ENCODE assay signal across 19 cellular contexts in genomic region chr13:77896977-77897376, GRCh38. TPM values are rescaled to one million over a fixed set of nuclear protein-coding genes. Genes with fewer than 3 reads are reported as not detected.
DNase-seq lines count a peak whose midpoint lies in the region; ATAC-seq, FAIRE-seq and TF ChIP-seq lines count a peak whose summit lies in the region.
"Had no signal": no experiment of that assay in that cellular context is flagged by ENCODE, and none has a peak within 500 bp of the region (broad histone marks: within the 10 kb centered on the region; RNA-seq: fewer than 3 reads in every experiment).

No MANE protein-coding gene starts in this region.

- H3K27ac ChIP-seq in GM23248 (peak overlapping the region; percentile 77), kidney (ENCODE audit: low read depth in 2 of 2, low read length in 2 of 2) (peak overlapping the region; percentile 18 to 78), small intestine (ENCODE audit: low read depth in 1 of 2, low read length in 1 of 2) (peak overlapping the region in 1 of 2 donors; percentile 36)
- H3K27ac ChIP-seq: colonic mucosa, neutrophil, WERI-Rb-1 had no signal

- in situ Hi-C loops in GM23248 (cut with MboI) = no loop called here

- H3F3A ChIP-seq in GM23248 (ENCODE audit: insufficient read depth) = peaks cover 19% of the 10 kb centered on the region

- no peaks in the 10 kb centered on the region for H4K20me1 ChIP-seq in GM23248 (ENCODE audit: insufficient read depth)

- WGBS in GM23248 (ENCODE audit: low coverage in 1 of 2, low lambda C conversion rate in 2 of 2, missing lambda C conversion rate in 2 of 2), 2 experiments = 20 to 34% methylated on average over 2 of the region's 2 CpGs
- 48 to 68% (median 51%) methylated on average over 2 of the region's 2 CpGs for WGBS in small intestine, 3 donors

- H3K4me3 ChIP-seq in GM23248 = peak overlapping the region; percentile 54
- no peak overlapping the region for H3K4me3 ChIP-seq in kidney (ENCODE audit: low read length in 2 of 2)
- no peak overlapping the region for H3K4me3 ChIP-seq in skeletal muscle satellite cell (ENCODE audit: low read length)
- no peak overlapping the region for H3K4me3 ChIP-seq in small intestine (ENCODE audit: low read depth in 1 of 2, low read length in 2 of 2)
- H3K4me3 ChIP-seq: colonic mucosa, spleen had no signal

- H3K9ac ChIP-seq in GM23248 (peak overlapping the region; percentile 57), kidney (ENCODE audit: low read length in 2 of 2) (peak overlapping the region in 1 of 2 donors; percentile 29), skeletal muscle satellite cell (ENCODE audit: low read depth, low read length) (peak overlapping the region; percentile 62)

- no peaks in the 10 kb centered on the region for H3K9me2 ChIP-seq in GM23248 (ENCODE audit: insufficient read depth)

- ATAC-seq in GM19463 (IDR thresholded peaks at IDR 0.05; ENCODE audit: unreplicated experiment) = no peak
- ATAC-seq: activated T-helper 17 cell treated with anti-CD3 and anti-CD28 coated beads, Interleukin-2, amount 50 U/mL, for 72 hours; esophagus mucosa had no signal

- no peaks in the 10 kb centered on the region for H3K79me2 ChIP-seq in GM23248 (ENCODE audit: insufficient read depth)

- H3K36me3 ChIP-seq in GM23248 (ENCODE audit: low read depth) (no peaks in the 10 kb centered on the region), kidney (ENCODE audit: control insufficient read depth in 1 of 2, insufficient read depth in 2 of 2, low read length in 2 of 2) (no peaks in the 10 kb centered on the region), skeletal muscle satellite cell (ENCODE audit: insufficient read depth, low read length) (no peaks in the 10 kb centered on the region), small intestine (ENCODE audit: control insufficient read depth in 2 of 2, insufficient read depth in 2 of 2, low read length in 2 of 2) (no peaks in the 10 kb centered on the region)
- H3K36me3 ChIP-seq: colonic mucosa, neutrophil, spleen, WERI-Rb-1 had no signal

- peak; percentile 70 for DNase-seq in GM23248
- peak; percentile 68 for DNase-seq in dermis blood vessel endothelial cell
- no peak for DNase-seq in kidney
- no peak for DNase-seq in hypothalamus (lab: John Stamatoyannopoulos, UW)
- no peak for DNase-seq in RCC 7860 (ENCODE audit: low spot score)
- no peak for DNase-seq in small intestine
- DNase-seq: colonic mucosa, Karpas-422, mesendoderm, NCI-H1436, NCI-H446, spleen, WERI-Rb-1 had no signal

- no peak for TF ChIP-seq CTCF in kidney (IDR thresholded peaks at IDR 0.05; ENCODE audit: borderline replicate concordance, extremely low read depth, insufficient read depth)

- H3K27me3 ChIP-seq in GM23248 (replicated peaks; ENCODE audit: insufficient read depth) (no peaks in the 10 kb centered on the region), skeletal muscle satellite cell (ENCODE audit: control insufficient read depth, insufficient read depth, low read length) (no peaks in the 10 kb centered on the region), small intestine (ENCODE audit: control insufficient read depth in 2 of 2, insufficient read depth in 2 of 2, low read length in 2 of 2) (no peaks in the 10 kb centered on the region)
- H3K27me3 ChIP-seq: colonic mucosa, neutrophil, spleen had no signal

- peak overlapping the region; percentile 79 for H2AFZ ChIP-seq in GM23248

- H3K4me1 ChIP-seq in GM23248 (ENCODE audit: insufficient read depth) (peaks cover 24% of the 10 kb centered on the region), kidney (ENCODE audit: control insufficient read depth in 1 of 2, insufficient read depth in 1 of 2, low read depth in 1 of 2, low read length in 2 of 2) (peaks cover 0 to 2% of the 10 kb centered on the region in 2 donors), skeletal muscle satellite cell (ENCODE audit: control insufficient read depth, insufficient read depth, low read length) (peaks cover 20% of the 10 kb centered on the region), small intestine (ENCODE audit: control insufficient read depth in 2 of 2, insufficient read depth in 1 of 2, low read depth in 1 of 2, low read length in 1 of 2) (no peaks in the 10 kb centered on the region)
- H3K4me1 ChIP-seq: colonic mucosa had no signal

- intact Hi-C loops in kidney (cut with DNase I) = no loop called here

- H3K9me3 ChIP-seq in GM23248 (ENCODE audit: low read depth) (no peaks in the 10 kb centered on the region), kidney (ENCODE audit: control insufficient read depth in 1 of 2, low read length in 2 of 2) (no peaks in the 10 kb centered on the region), skeletal muscle satellite cell (replicated peaks; ENCODE audit: low read length) (no peaks in the 10 kb centered on the region), small intestine (ENCODE audit: control insufficient read depth, low read depth) (no peaks in the 10 kb centered on the region)
- H3K9me3 ChIP-seq: colonic mucosa, neutrophil had no signal

- H3K4me2 ChIP-seq in GM23248 (ENCODE audit: unreplicated experiment) = peak overlapping the region; percentile 72
- H3K4me2 ChIP-seq in skeletal muscle satellite cell (ENCODE audit: low read length) = peak overlapping the region; percentile 74

- FAIRE-seq in kidney (lab: Jason Lieb, UNC) = no peak
- FAIRE-seq in RCC 7860 (lab: Jason Lieb, UNC) = no peak
- no peak for FAIRE-seq in small intestine (lab: Jason Lieb, UNC)
- FAIRE-seq: GM18507 had no signal

RNA-seq across cellular contexts. Expression of gene EDNRB, which starts 21.7 kb away (rescaled TPM):
- total RNA-seq in GM23248 (2014; rRNA removed; shearing (Covaris generic)) = 0.32 TPM in 1 of 2 replicates, not detected in the other
- polyA plus RNA-seq in GM23248 (2016; fragmentation: Nextera tagmentation; extraction: Ambion mirVana) (0.11 and 0.42 TPM in 2 replicates), kidney (ENCODE audit: insufficient read depth, low read depth, low replicate concordance) (14.0 TPM), small intestine (1 to 10 TPM in 2 of 3 donors, under 1 TPM in 1; 0.89 to 7.2 (median 3.2) TPM)
- total RNA-seq in dermis blood vessel endothelial cell (112 and 119 TPM in 2 replicates), kidney (60.1 TPM)
- 6.3 and 12.9 TPM in 2 replicates for total RNA-seq in skeletal muscle satellite cell (2012; rRNA removed)
- total RNA-seq: activated T-helper 17 cell treated with anti-CD3 and anti-CD28 coated beads, Interleukin-2, amount 50 U/mL, for 72 hours had no signal

Comparison
In these comparisons a context has a peak if more than half of its experiments do, and no peak if none do; other contexts are left out.
1. DNase-seq: peak in GM23248 (single experiment) and dermis blood vessel endothelial cell (single experiment); none in kidney (single experiment), hypothalamus (0 of 51), RCC 7860 (single experiment) and small intestine (single experiment).
2. RNA of gene EDNRB, which starts 21.7 kb away (total RNA-seq): 112 to 119 TPM in dermis blood vessel endothelial cell and 60.1 TPM in kidney (single experiment); 0.32 TPM in GM23248; every median in the first group is over 10 times any median in the second.